In genomic region chr1:180234369-180235076, GRCh38 we compare ENCODE assay signal across 1 cellular context.
TF ChIP-seq lines count a peak whose summit lies in the region.

No MANE protein-coding gene starts in this region.

TF ChIP-seq in WTC11, 78 proteins besides CTCF, POLR2A, EP300 and RAD21 (continued from another document):
- TF ChIP-seq ARID4B (CRISPR knock-in tag; IDR thresholded peaks at IDR 0.05; ENCODE audit: borderline replicate concordance) (peak; percentile 69; the same call in 1 of the 2 replicates), USF2 (CRISPR knock-in tag; IDR thresholded peaks at IDR 0.05) (peak; percentile 45), HMGXB4 (CRISPR knock-in tag; IDR thresholded peaks at IDR 0.05) (0 out of 2 replicates have a peak, but pooled peaks have one; percentile 27), FOXP1 (CRISPR knock-in tag; IDR thresholded peaks at IDR 0.05; ENCODE audit: borderline replicate concordance) (peak; percentile 31; the same call in 1 of the 2 replicates)
